23 cellular contexts compared by ENCODE assay signal in genomic region chr2:212736327-212736726, GRCh38.
DNase-seq lines count a peak whose midpoint lies in the region; ATAC-seq, FAIRE-seq and TF ChIP-seq lines count a peak whose summit lies in the region.
"Had no signal": no experiment of that assay in that cellular context is flagged by ENCODE, and none has a peak within 500 bp of the region (broad histone marks: within the 10 kb centered on the region; RNA-seq: fewer than 3 reads in every experiment).

No MANE protein-coding gene starts in this region.

- intact Hi-C loops in thyroid gland (cut with DNase I): no loop called here

- TF ChIP-seq POLR2A in thyroid gland (IDR thresholded peaks at IDR 0.05): no peak
- no peak for TF ChIP-seq POLR2A in H54 (IDR thresholded peaks at IDR 0.05; ENCODE audit: low read depth, low read length)

- peaks cover 14% of the 10 kb centered on the region for H3F3A ChIP-seq in neural cell (ENCODE audit: insufficient read depth, low read length, poor library complexity, severe bottlenecking)

- ATAC-seq in HG03139 (IDR thresholded peaks at IDR 0.05; ENCODE audit: unreplicated experiment): no peak
- ATAC-seq: A549, HCT116 had no signal

- peak overlapping the region; percentile 27 for H3K4me2 ChIP-seq in neural cell (ENCODE audit: low read length)
- H3K4me2 ChIP-seq: A549; BLaER1 treated with 17β-estradiol and CSF1 and Interleukin-3, amounts not matched to agents 10 nM and 100 nM had no signal

- H3K4me3 ChIP-seq in neural cell (ENCODE audit: low read length) (peak overlapping the region; percentile 40), thyroid gland (replicated peaks in 1 of 3) (no peak overlapping the region)
- H3K4me3 ChIP-seq: A549; BLaER1 treated with 17β-estradiol and CSF1 and Interleukin-3, amounts not matched to agents 10 nM and 100 nM; GM23248 had no signal

- H3K27me3 ChIP-seq in neural cell (ENCODE audit: insufficient read depth, low read depth, low read length) (no peaks in the 10 kb centered on the region), thyroid gland (no peaks in the 10 kb centered on the region)
- H3K27me3 ChIP-seq: BE2C; BLaER1 treated with 17β-estradiol and CSF1 and Interleukin-3, amounts not matched to agents 10 nM and 100 nM had no signal

- no peak for TF ChIP-seq RAD21 in neural cell (conservative IDR thresholded peaks at IDR 0.05)

- H3K27ac ChIP-seq in neural cell (ENCODE audit: low read length): peak overlapping the region; percentile 91
- peak overlapping the region in 2 of 3 donors; percentile 42 to 62 for H3K27ac ChIP-seq in thyroid gland
- H3K27ac ChIP-seq: A549; BLaER1 treated with 17β-estradiol and CSF1 and Interleukin-3, amounts not matched to agents 10 nM and 100 nM; GM23248 had no signal

- TF ChIP-seq EP300 in neural cell (conservative IDR thresholded peaks at IDR 0.05; ENCODE audit: poor library complexity, severe bottlenecking): no peak

- TF ChIP-seq CTCF in neural cell (IDR thresholded peaks at IDR 0.05; ENCODE audit: poor library complexity, severe bottlenecking) (no peak), thyroid gland (IDR thresholded peaks at IDR 0.05) (no peak)

- no peaks in the 10 kb centered on the region for H3K79me2 ChIP-seq in neural cell (replicated peaks; ENCODE audit: insufficient read depth, low read length)

- no peaks in the 10 kb centered on the region for H3K36me3 ChIP-seq in neural cell (ENCODE audit: insufficient read depth, low read length)
- H3K36me3 ChIP-seq in thyroid gland: no peaks in the 10 kb centered on the region
- H3K36me3 ChIP-seq: BE2C; BLaER1 treated with 17β-estradiol and CSF1 and Interleukin-3, amounts not matched to agents 10 nM and 100 nM had no signal

- peaks cover 4% of the 10 kb centered on the region for H3K9me2 ChIP-seq in neural cell (ENCODE audit: insufficient read depth, low read length)

- H3K9ac ChIP-seq in neural cell (ENCODE audit: low read length): peak overlapping the region; percentile 40
- H3K9ac ChIP-seq: BLaER1 treated with 17β-estradiol and CSF1 and Interleukin-3, amounts not matched to agents 10 nM and 100 nM; GM23248 had no signal

- DNase-seq in NCI-H2227 (lab: John Stamatoyannopoulos, UW; ENCODE audit: unreplicated experiment): peak; percentile 35
- DNase-seq in NCI-H2227 treated with DMSO at 0.1 percent for 48 hours (lab: John Stamatoyannopoulos, UW): no peak
- peak in 1 of 2 donors; percentile 12 for DNase-seq in thyroid gland
- DNase-seq in H54 (ENCODE audit: insufficient read length, low spot score): no peak
- DNase-seq: 8988T; ACHN; AML-193; BE2C; CD4-positive, alpha-beta T cell; CD8-positive, alpha-beta memory T cell; DMS 273 treated with DMSO at 0.1 percent for 48 hours; DND-41; GM23248; H9 had no signal

- no peak overlapping the region for H2AFZ ChIP-seq in neural cell (ENCODE audit: low read depth, low read length)
- H2AFZ ChIP-seq: GM23248 had no signal

- peaks cover 24 to 25% of the 10 kb centered on the region in 2 donors for H3K4me1 ChIP-seq in thyroid gland
- H3K4me1 ChIP-seq: A549; BE2C; BLaER1 treated with 17β-estradiol and CSF1 and Interleukin-3, amounts not matched to agents 10 nM and 100 nM had no signal

- WGBS in thyroid gland, 2 donors: 48 to 49% methylated on average over 1 of the region's 1 CpG

- H3K9me3 ChIP-seq in neural cell (ENCODE audit: low read length): no peaks in the 10 kb centered on the region
- no peaks in the 10 kb centered on the region for H3K9me3 ChIP-seq in thyroid gland
- H3K9me3 ChIP-seq: A549; BE2C; BLaER1 treated with 17β-estradiol and CSF1 and Interleukin-3, amounts not matched to agents 10 nM and 100 nM had no signal

- no peak for FAIRE-seq in H54 (lab: Jason Lieb, UNC)
- FAIRE-seq: A549, D721Med, G401.6, GM19239, H1 had no signal

- H4K20me1 ChIP-seq in neural cell (ENCODE audit: insufficient read depth): no peaks in the 10 kb centered on the region
- H4K20me1 ChIP-seq: BLaER1 treated with 17β-estradiol and CSF1 and Interleukin-3, amounts not matched to agents 10 nM and 100 nM had no signal

TF ChIP-seq in neural cell, 6 proteins besides CTCF, POLR2A, EP300 and RAD21:
- TF ChIP-seq SMC3 (conservative IDR thresholded peaks at IDR 0.05; ENCODE audit: poor library complexity): no peak
- TF ChIP-seq TAF1 (IDR thresholded peaks at IDR 0.05; ENCODE audit: low read depth): no peak
- TF ChIP-seq POLR2AphosphoS5 (IDR thresholded peaks at IDR 0.05): no peak
- TF ChIP-seq REST (IDR thresholded peaks at IDR 0.05; ENCODE audit: borderline replicate concordance): no peak
- no peak for TF ChIP-seq EZH2 (IDR thresholded peaks at IDR 0.05; ENCODE audit: borderline replicate concordance, insufficient read depth, low read length, poor library complexity, severe bottlenecking)
- no peak for TF ChIP-seq MXI1 (conservative IDR thresholded peaks at IDR 0.05; ENCODE audit: poor library complexity, severe bottlenecking)
TF ChIP-seq in neural cell: peak in this region for 0.
